24 cellular contexts compared by ENCODE assay signal in genomic region chr7:68158686-68159255, GRCh38.
"Had no signal": no experiment of that assay in that cellular context is flagged by ENCODE, and none has a peak within 500 bp of the region (broad histone marks: within the 10 kb centered on the region; RNA-seq: fewer than 3 reads in every experiment).

No MANE protein-coding gene starts in this region.

- ATAC-seq: activated CD4-positive, CD25-positive, alpha-beta regulatory T cell treated with anti-CD3 and anti-CD28 coated beads, Interleukin-2, amount 50 U/mL, for 24 hours; activated CD8-positive, alpha-beta T cell treated with anti-CD3 and anti-CD28 coated beads for 36 hours; activated T-cell treated with anti-CD3 and anti-CD28 coated beads, Interleukin-2, amount 50 U/mL, for 72 hours; K562; PC-3 had no signal

- H3K27me3 ChIP-seq: adrenal gland, breast epithelium had no signal

- H3K9me3 ChIP-seq: adrenal gland had no signal

- H3K4me3 Mint-ChIP-seq: activated CD8-positive, alpha-beta T cell treated with anti-CD3 and anti-CD28 coated beads for 36 hours; activated naive CD4-positive, alpha-beta T cell treated with anti-CD3 and anti-CD28 coated beads, Interleukin-2, amount 10 ng/mL, durations not matched to agents 7 days and 5 days; activated naive CD8-positive, alpha-beta T cell treated with anti-CD3 and anti-CD28 coated beads for 36 hours; activated T-cell treated with anti-CD3 and anti-CD28 coated beads, Interleukin-2, amount 50 U/mL, for 72 hours; T-helper 1 cell treated with Interleukin-12 subunit alpha and Interleukin-12 subunit beta and Interleukin-4 antibody, amounts not matched to agents 30 μg/mL and 1 μg/mL, for 36 hours had no signal

- H3K36me3 Mint-ChIP-seq: activated naive CD4-positive, alpha-beta T cell treated with anti-CD3 and anti-CD28 coated beads, Interleukin-2, amount 10 ng/mL, durations not matched to agents 7 days and 5 days; activated naive CD8-positive, alpha-beta T cell treated with anti-CD3 and anti-CD28 coated beads for 36 hours had no signal

- H3K4me1 Mint-ChIP-seq: activated naive CD4-positive, alpha-beta T cell treated with anti-CD3 and anti-CD28 coated beads, Interleukin-2, amount 10 ng/mL, durations not matched to agents 7 days and 5 days; activated naive CD8-positive, alpha-beta T cell treated with anti-CD3 and anti-CD28 coated beads for 36 hours had no signal

- H3K27me3 Mint-ChIP-seq: activated CD8-positive, alpha-beta T cell treated with anti-CD3 and anti-CD28 coated beads for 36 hours; activated naive CD4-positive, alpha-beta T cell treated with anti-CD3 and anti-CD28 coated beads, Interleukin-2, amount 10 ng/mL, durations not matched to agents 7 days and 5 days; activated naive CD8-positive, alpha-beta T cell treated with anti-CD3 and anti-CD28 coated beads for 36 hours had no signal

- H3K27ac Mint-ChIP-seq: activated CD8-positive, alpha-beta T cell treated with anti-CD3 and anti-CD28 coated beads for 36 hours; activated naive CD4-positive, alpha-beta T cell treated with anti-CD3 and anti-CD28 coated beads, Interleukin-2, amount 10 ng/mL, durations not matched to agents 7 days and 5 days; activated naive CD8-positive, alpha-beta T cell treated with anti-CD3 and anti-CD28 coated beads for 36 hours; activated T-cell treated with anti-CD3 and anti-CD28 coated beads, Interleukin-2, amount 50 U/mL, for 72 hours; activated T-helper 2 cell treated with anti-CD3 and anti-CD28 coated beads, Interferon-gamma antibody, Interleukin-2, Interleukin-4, amounts not matched to agents 10 μg/mL and 5 μg/mL and 100 μg/mL, durations not matched to agents 14 hours and 24 hours and 36 hours; T-helper 1 cell treated with Interleukin-12 subunit alpha and Interleukin-12 subunit beta and Interleukin-4 antibody, amounts not matched to agents 30 μg/mL and 1 μg/mL, for 36 hours had no signal

- H3K36me3 ChIP-seq: adrenal gland, breast epithelium had no signal

- H3K27ac ChIP-seq: adrenal gland, breast epithelium had no signal

- H3K4me1 ChIP-seq: adrenal gland, breast epithelium had no signal

- DNase-seq: activated CD4-positive, alpha-beta T cell treated with anti-CD3 and anti-CD28 coated beads for 4 hours; activated CD8-positive, alpha-beta memory T cell treated with anti-CD3 and anti-CD28 coated beads, Interleukin-2, amount 50 U/mL, for 4 hours; activated CD8-positive, alpha-beta T cell treated with anti-CD3 and anti-CD28 coated beads for 36 hours; activated gamma-delta T cell treated with Interleukin-2 at 50 U/mL for 16 hours; activated naive CD4-positive, alpha-beta T cell treated with anti-CD3 and anti-CD28 coated beads, Interleukin-2, amount 10 ng/mL, durations not matched to agents 7 days and 5 days; activated naive CD8-positive, alpha-beta T cell treated with anti-CD3 and anti-CD28 coated beads for 36 hours; activated T-cell treated with anti-CD3 and anti-CD28 coated beads, Interleukin-2, amount 50 U/mL, for 72 hours; adrenal gland; anterior cingulate cortex; Karpas-422; MM.1S; NCI-H1694; NCI-H2029 treated with DMSO at 0.1 percent for 48 hours; NCI-H2171; NCI-H2227 treated with DMSO at 0.1 percent for 48 hours; NCI-H446 treated with DMSO at 0.1 percent for 48 hours; NCI-H524 treated with DMSO at 0.1 percent for 48 hours; PC-3; SHP77 had no signal

- H3K4me3 ChIP-seq: adrenal gland, breast epithelium, K562 had no signal
